Comparison of ENCODE assay signal across 14 cellular contexts in the genomic region with DNA sequence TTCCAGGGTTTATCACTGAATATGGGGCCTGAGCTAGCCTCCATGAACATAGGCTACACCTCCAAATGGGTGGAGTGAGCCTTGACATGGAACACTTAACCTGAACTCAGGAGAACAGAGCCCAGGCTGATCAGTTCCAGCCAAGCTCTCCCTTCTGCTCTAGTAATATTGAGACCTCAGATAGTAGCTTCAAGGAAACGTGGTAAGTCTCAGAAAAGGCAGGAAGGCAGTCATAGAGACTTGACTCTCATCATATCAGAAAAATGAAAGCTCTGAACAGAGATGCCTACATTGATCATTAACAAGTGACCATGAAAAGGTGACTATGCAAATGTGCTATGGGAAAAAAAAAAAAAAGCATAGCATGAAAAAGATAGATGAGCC.
DNase-seq lines count a peak whose midpoint lies in the region; ATAC-seq lines count a peak whose summit lies in the region.
"Had no signal": no experiment of that assay in that cellular context is flagged by ENCODE, and none has a peak within 500 bp of the region (broad histone marks: within the 10 kb centered on the region; RNA-seq: fewer than 3 reads in every experiment).

No MANE protein-coding gene starts in this region.

- ATAC-seq in GM18870 (IDR thresholded peaks at IDR 0.05; ENCODE audit: unreplicated experiment) (peak; percentile 88), GM21515 (IDR thresholded peaks at IDR 0.05; ENCODE audit: unreplicated experiment) (peak; percentile 76), HG02981 (IDR thresholded peaks at IDR 0.05; ENCODE audit: unreplicated experiment) (peak; percentile 82), HG03571 (IDR thresholded peaks at IDR 0.05; ENCODE audit: unreplicated experiment) (peak; percentile 84), HG03039 (IDR thresholded peaks at IDR 0.05; ENCODE audit: unreplicated experiment) (no peak)
- ATAC-seq: gastrocnemius medialis had no signal

- no peak for DNase-seq in activated CD4-positive, alpha-beta T cell treated with anti-CD3 and anti-CD28 coated beads for 1 hour
- no peak for DNase-seq in DMS153 (lab: John Stamatoyannopoulos, UW)
- DNase-seq in NCI-H1930 (lab: John Stamatoyannopoulos, UW), result no peak
- DNase-seq: activated T-cell treated with anti-CD3 and anti-CD28 coated beads, Interleukin-2, amount 50 U/mL, for 24 hours; C1 segment of cervical spinal cord; gastrocnemius medialis; NCI-H510A; SHP77 treated with DMSO at 0.1 percent for 48 hours; stimulated activated CD4-positive, alpha-beta T cell treated with anti-CD3 and anti-CD28 coated beads, Interleukin-2, amount 100 ng/mL, for 48 hours had no signal
